8 cellular contexts compared by ENCODE assay signal in the genomic region with DNA sequence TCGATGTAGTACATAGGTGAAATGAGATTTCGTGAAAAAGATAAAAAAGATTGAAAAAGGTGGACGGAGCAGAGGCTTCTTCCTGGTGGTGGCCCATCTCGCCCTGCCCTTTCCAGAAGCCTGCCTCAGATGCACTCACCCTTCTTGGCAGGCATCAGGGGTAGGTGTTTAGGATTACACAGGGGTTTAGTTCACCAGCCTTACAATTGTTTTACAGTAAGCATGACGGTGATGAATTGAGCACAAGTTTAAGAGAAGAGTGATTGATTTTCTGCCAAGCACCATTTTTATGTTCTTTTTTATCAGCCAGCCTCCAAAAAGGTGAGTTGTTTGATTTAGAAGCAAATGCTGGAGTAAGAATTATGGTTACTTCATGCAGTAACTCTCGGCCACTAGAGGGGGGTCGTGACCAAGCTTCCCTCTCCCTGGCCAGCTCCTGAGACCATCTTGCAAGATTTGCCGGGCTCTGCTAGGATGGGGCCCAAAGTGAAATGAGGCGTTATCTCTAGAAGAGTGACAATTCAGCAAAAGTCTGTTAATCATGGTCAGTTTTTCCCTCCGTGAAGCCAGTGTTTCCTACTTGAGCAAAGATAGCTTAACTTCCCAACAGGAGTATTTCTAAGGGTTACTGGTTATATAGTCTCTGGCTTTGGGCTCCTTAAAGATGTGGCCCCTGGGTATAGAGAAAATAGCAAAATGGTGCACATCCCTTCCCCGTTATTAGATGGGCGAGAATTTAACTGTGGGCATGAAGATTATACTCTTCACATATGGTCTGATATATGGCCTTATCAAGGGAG.
DNase-seq lines count a peak whose midpoint lies in the region; ATAC-seq and TF ChIP-seq lines count a peak whose summit lies in the region.

No MANE protein-coding gene starts in this region.

- peaks cover 0 to 1% of the 10 kb centered on the region in 2 donors for H3K36me3 Mint-ChIP-seq in activated T-cell treated with anti-CD3 and anti-CD28 coated beads, Interleukin-2, amount 50 U/mL, for 72 hours (ENCODE audit: insufficient read depth in 2 of 2)

- no peak overlapping the region for H3K4me3 Mint-ChIP-seq in activated T-cell treated with anti-CD3 and anti-CD28 coated beads, Interleukin-2, amount 50 U/mL, for 72 hours

- in situ Hi-C loops in SK-MEL-5 (cut with HindIII; ENCODE audit: low pct_unique_long_range_greater_than_20kb, low sequenced_read_pairs): no loop called here

- H3K4me3 ChIP-seq in LNCaP clone FGC (ENCODE audit: low read depth, low read length): no peak overlapping the region

- H3K4me1 Mint-ChIP-seq in activated T-cell treated with anti-CD3 and anti-CD28 coated beads, Interleukin-2, amount 50 U/mL, for 72 hours (ENCODE audit: low read depth): no peaks in the 10 kb centered on the region

- no peak overlapping the region for H3K27ac Mint-ChIP-seq in activated T-cell treated with anti-CD3 and anti-CD28 coated beads, Interleukin-2, amount 50 U/mL, for 72 hours

- peaks cover 2 to 5% of the 10 kb centered on the region in 2 donors for H3K9me3 Mint-ChIP-seq in activated T-cell treated with anti-CD3 and anti-CD28 coated beads, Interleukin-2, amount 50 U/mL, for 72 hours

- H3K27me3 Mint-ChIP-seq in activated T-cell treated with anti-CD3 and anti-CD28 coated beads, Interleukin-2, amount 50 U/mL, for 72 hours (ENCODE audit: low read depth): no peaks in the 10 kb centered on the region

- no peak for ATAC-seq in activated T-cell treated with anti-CD3 and anti-CD28 coated beads, Interleukin-2, amount 50 U/mL, for 72 hours (replicated peaks in 1 of 2)
- ATAC-seq in esophagus mucosa (peak; percentile 77), GM19452 (IDR thresholded peaks at IDR 0.05; ENCODE audit: unreplicated experiment) (no peak), GM18867 (IDR thresholded peaks at IDR 0.05; ENCODE audit: unreplicated experiment) (no peak)

- DNase-seq in activated T-cell treated with anti-CD3 and anti-CD28 coated beads, Interleukin-2, amount 50 U/mL, for 72 hours: peak; percentile 4 to 19
- DNase-seq in activated T-cell treated with anti-CD3 and anti-CD28 coated beads, Interleukin-2, amount 50 U/mL, for 1 hour: no peak
- DNase-seq in LNCaP clone FGC (ENCODE audit: low read depth) (no peak), SK-MEL-5 (ENCODE audit: low read depth, low spot score) (peak; percentile 78), mucosa of gallbladder (ENCODE audit: low spot score) (peak; percentile 52)

- peak; percentile 89 for TF ChIP-seq CTCF in LNCaP clone FGC (IDR thresholded peaks at IDR 0.05; ENCODE audit: control insufficient read depth, extremely low read depth, insufficient read depth)

Comparison
In these comparisons a context has a peak if more than half of its experiments do, and no peak if none do; other contexts are left out.
1. DNase-seq: peak in activated T-cell treated with anti-CD3 and anti-CD28 coated beads, Interleukin-2, amount 50 U/mL, for 72 hours (2 of 2), SK-MEL-5 (single experiment) and mucosa of gallbladder (single experiment); none in activated T-cell treated with anti-CD3 and anti-CD28 coated beads, Interleukin-2, amount 50 U/mL, for 1 hour (single experiment) and LNCaP clone FGC (single experiment).